Comparison of ENCODE assay signal across 19 cellular contexts in the genomic region with DNA sequence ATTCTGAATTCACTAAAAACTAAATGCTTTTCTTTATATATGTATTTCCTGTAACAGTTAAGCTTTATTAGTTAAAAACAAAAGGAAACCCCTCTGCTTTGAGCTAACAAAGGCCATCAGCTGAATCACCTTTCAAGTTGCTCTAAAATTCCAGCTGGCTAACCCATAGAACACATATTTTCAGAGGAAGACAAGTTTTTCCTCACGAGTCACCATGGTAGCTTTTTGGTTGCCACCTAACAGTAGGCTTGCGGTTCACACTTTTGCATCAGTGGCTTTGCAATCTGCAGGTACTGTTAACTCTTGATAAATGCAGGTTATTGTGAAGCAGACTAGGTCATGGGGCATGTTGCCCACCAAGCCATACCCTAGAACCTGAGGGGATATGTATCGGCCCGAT. TPM values are rescaled to one million over a fixed set of nuclear protein-coding genes. Genes with fewer than 3 reads are reported as not detected.
A peak's percentile ranks its signal among the peaks of the same experiment; 100 is the strongest.
DNase-seq lines count a peak whose midpoint lies in the region; TF ChIP-seq lines count a peak whose summit lies in the region.
"Had no signal": no experiment of that assay in that cellular context is flagged by ENCODE, and none has a peak within 500 bp of the region (broad histone marks: within the 10 kb centered on the region; RNA-seq: fewer than 3 reads in every experiment).

No MANE protein-coding gene starts in this region.

- H3K4me1 ChIP-seq in mammary epithelial cell (ENCODE audit: insufficient read depth, low read length), result peaks cover 12% of the 10 kb centered on the region
- H3K4me1 ChIP-seq in breast epithelium, result no peaks in the 10 kb centered on the region
- H3K4me1 ChIP-seq in neural progenitor cell, result peaks cover 8% of the 10 kb centered on the region

- BruUV-seq in mammary epithelial cell (replicated peaks; lab: Mats Ljungman, UMichigan), result no TSS peak

- H3K27ac ChIP-seq in mammary epithelial cell (ENCODE audit: insufficient read depth, low read depth, low read length) (peak overlapping the region; percentile 58), breast epithelium (no peak overlapping the region), neural progenitor cell (no peak overlapping the region)
- H3K27ac ChIP-seq: RWPE1 had no signal

- peaks cover 2 to 4% (median 3%) of the 10 kb centered on the region in 3 donors for H3K27me3 Mint-ChIP-seq in CD14-positive monocyte (ENCODE audit: low read depth in 3 of 3)
- H3K27me3 Mint-ChIP-seq in neural progenitor cell (ENCODE audit: insufficient read depth, low read depth), result peaks cover 3% of the 10 kb centered on the region
- H3K27me3 Mint-ChIP-seq: IgD-negative memory B cell had no signal

- H3K4me3 Mint-ChIP-seq in CD14-positive monocyte (no peak overlapping the region), neural progenitor cell (no peak overlapping the region)
- H3K4me3 Mint-ChIP-seq: H9, IgD-negative memory B cell had no signal

- H3K27me3 ChIP-seq in mammary epithelial cell (ENCODE audit: insufficient read depth, low read length) (no peaks in the 10 kb centered on the region), breast epithelium (no peaks in the 10 kb centered on the region), neural progenitor cell (no peaks in the 10 kb centered on the region)

- H3K4me3 ChIP-seq in mammary epithelial cell (replicated peaks in 1 of 3; ENCODE audit: insufficient read depth in 1 of 3, low read depth in 2 of 3, low read length in 3 of 3), result no peak overlapping the region
- H3K4me3 ChIP-seq in breast epithelium, result no peak overlapping the region
- no peak overlapping the region for H3K4me3 ChIP-seq in astrocyte of the spinal cord (ENCODE audit: low read depth, low read length)
- no peak overlapping the region for H3K4me3 ChIP-seq in neural progenitor cell

- 75% methylated on average over 4 of the region's 4 CpGs for WGBS in mammary epithelial cell (ENCODE audit: low coverage, missing lambda C conversion rate)

- H3K9ac ChIP-seq in mammary epithelial cell (ENCODE audit: insufficient read depth, low read length) (no peak overlapping the region), neural progenitor cell (no peak overlapping the region)

- peaks cover 3 to 21% (median 13%) of the 10 kb centered on the region in 7 donors for H3K9me3 Mint-ChIP-seq in CD14-positive monocyte
- peaks cover 5% of the 10 kb centered on the region for H3K9me3 Mint-ChIP-seq in neural progenitor cell
- H3K9me3 Mint-ChIP-seq: H9 had no signal

- in situ Hi-C loops in mammary epithelial cell (cut with MboI; ENCODE audit: low sequenced_read_pairs in 2 of 2), result no loop called here
- in situ Hi-C loops in astrocyte of the spinal cord (cut with HindIII; ENCODE audit: low sequenced_read_pairs), result no loop called here

- dilution Hi-C loops in mammary epithelial cell (cut with HindIII; ENCODE audit: low sequenced_read_pairs), result no loop called here

- no peaks in the 10 kb centered on the region for H3K4me1 Mint-ChIP-seq in CD14-positive monocyte
- peaks cover 14% of the 10 kb centered on the region for H3K4me1 Mint-ChIP-seq in neural progenitor cell
- H3K4me1 Mint-ChIP-seq: IgD-negative memory B cell had no signal

- H3K79me2 ChIP-seq in mammary epithelial cell (ENCODE audit: insufficient read depth, low read length) (no peaks in the 10 kb centered on the region), neural progenitor cell (ENCODE audit: low read depth) (no peaks in the 10 kb centered on the region)

- H3K36me3 ChIP-seq in mammary epithelial cell (ENCODE audit: insufficient read depth, low read length) (no peaks in the 10 kb centered on the region), breast epithelium (no peaks in the 10 kb centered on the region), neural progenitor cell (no peaks in the 10 kb centered on the region)

- H3F3A ChIP-seq in neural progenitor cell (ENCODE audit: low read depth), result no peaks in the 10 kb centered on the region

- DNase-seq in mammary epithelial cell (peak; percentile 66), breast epithelium (ENCODE audit: low spot score in 2 of 2) (no peak), astrocyte of the spinal cord (ENCODE audit: low read depth, low spot score) (peak; percentile 56), kidney glomerular epithelial cell (lab: John Stamatoyannopoulos, UW) (peak; percentile 23), CD14-positive monocyte (ENCODE audit: low spot score) (no peak), neural progenitor cell (ENCODE audit: low spot score) (no peak), OCI-M1 (lab: John Stamatoyannopoulos, UW) (no peak)
- DNase-seq in activated CD4-positive, alpha-beta T cell treated with anti-CD3 and anti-CD28 coated beads, Interleukin-2, amount 50 U/mL, for 4 hours, result no peak
- DNase-seq: 8988T, C1 segment of cervical spinal cord, DMS 273 treated with DMSO at 0.1 percent for 48 hours, H9, NCI-H1436, NCI-H2029, NCI-H2171, NCI-H446 treated with DMSO at 0.1 percent for 48 hours, PC-3 had no signal

- H3K9me3 ChIP-seq in mammary epithelial cell (replicated peaks; ENCODE audit: insufficient read depth, low read length) (no peaks in the 10 kb centered on the region), breast epithelium (no peaks in the 10 kb centered on the region), neural progenitor cell (ENCODE audit: low read depth) (no peaks in the 10 kb centered on the region)

- intact Hi-C loops in mammary epithelial cell (cut with micrococcal nuclease) (no loop called here), breast epithelium (cut with DNase I; ENCODE audit: low total_unique reads) (no loop called here), CD14-positive monocyte (cut with micrococcal nuclease) (no loop called here)

- no peak for TF ChIP-seq CTCF in mammary epithelial cell (conservative IDR thresholded peaks at IDR 0.05 in 1 of 2, IDR thresholded peaks at IDR 0.05 in 1 of 2; ENCODE audit: extremely low read depth in 1 of 2, insufficient read depth in 1 of 2, low read depth in 1 of 2, low read length in 2 of 2)
- no peak for TF ChIP-seq CTCF in breast epithelium (IDR thresholded peaks at IDR 0.05)
- TF ChIP-seq CTCF in astrocyte of the spinal cord (IDR thresholded peaks at IDR 0.05; ENCODE audit: low read depth, low read length), result no peak
- TF ChIP-seq CTCF in CD14-positive monocyte (IDR thresholded peaks at IDR 0.05), result no peak
- TF ChIP-seq CTCF in neural progenitor cell (IDR thresholded peaks at IDR 0.05), result no peak

- no peak for TF ChIP-seq POLR2A in breast epithelium (IDR thresholded peaks at IDR 0.05)

- CTCF ChIA-PET in mammary epithelial cell (lab: Charles Lee; ENCODE audit: low non-redundant PET), result interaction anchor here (0.5 kb wide), 2 partner anchors 42 to 587 kb away, joined by 3 read pairs; no protein-coding TSS in a partner anchor

- no peaks in the 10 kb centered on the region for H3K36me3 Mint-ChIP-seq in CD14-positive monocyte
- H3K36me3 Mint-ChIP-seq in neural progenitor cell, result peaks cover 3% of the 10 kb centered on the region
- H3K36me3 Mint-ChIP-seq: IgD-negative memory B cell had no signal

- no peak overlapping the region for H2AFZ ChIP-seq in mammary epithelial cell (ENCODE audit: low read depth, low read length)
- H2AFZ ChIP-seq in neural progenitor cell (replicated peaks), result no peak overlapping the region

- H3K27ac Mint-ChIP-seq in CD14-positive monocyte, result no peak overlapping the region
- H3K27ac Mint-ChIP-seq in neural progenitor cell, result no peak overlapping the region
- H3K27ac Mint-ChIP-seq: IgD-negative memory B cell had no signal

- no peaks in the 10 kb centered on the region for H4K20me1 ChIP-seq in mammary epithelial cell (ENCODE audit: insufficient read depth, low read length)
- no peaks in the 10 kb centered on the region for H4K20me1 ChIP-seq in neural progenitor cell (ENCODE audit: low read depth)

- H3K4me2 ChIP-seq in mammary epithelial cell (ENCODE audit: insufficient read depth, low read depth, low read length) (no peak overlapping the region), neural progenitor cell (no peak overlapping the region)

RNA-seq across cellular contexts. Expression of a gene that starts 57.6 kb away (rescaled TPM):
- total RNA-seq in mammary epithelial cell, result 10 to 100 TPM in 1 of 2 donors, 1 to 10 TPM in 1; 7.6 to 19.0 TPM
- polyA plus RNA-seq in mammary epithelial cell, result 5.7 TPM
- polyA minus RNA-seq in mammary epithelial cell, result 5.2 TPM
- total RNA-seq in breast epithelium, result 100 to 1,000 TPM in 1 of 3 donors, 10 to 100 TPM in 2; 10.9 to 119 (median 59.0) TPM
- not detected for polyA plus RNA-seq in CD14-positive monocyte
- total RNA-seq in neural progenitor cell (ENCODE audit: low replicate concordance), result 1.0 and 1.6 TPM in 2 replicates
- polyA plus RNA-seq: IgD-negative memory B cell had no signal

Comparison
In these comparisons a context has a peak if more than half of its experiments do, and no peak if none do; other contexts are left out.
1. DNase-seq: peak in mammary epithelial cell (single experiment), astrocyte of the spinal cord (single experiment) and kidney glomerular epithelial cell (single experiment); none in breast epithelium (0 of 2), CD14-positive monocyte (single experiment), neural progenitor cell (single experiment), activated CD4-positive, alpha-beta T cell treated with anti-CD3 and anti-CD28 coated beads, Interleukin-2, amount 50 U/mL, for 4 hours (0 of 2) and OCI-M1 (single experiment).